Comparison of ENCODE assay signal across 9 cellular contexts in genomic region chrX:133838761-133839676, GRCh38.
DNase-seq lines count a peak whose midpoint lies in the region; ATAC-seq and TF ChIP-seq lines count a peak whose summit lies in the region.
"Had no signal": no experiment of that assay in that cellular context is flagged by ENCODE, and none has a peak within 500 bp of the region (broad histone marks: within the 10 kb centered on the region; RNA-seq: fewer than 3 reads in every experiment).

No MANE protein-coding gene starts in this region.

- no peak overlapping the region for H3K4me3 Mint-ChIP-seq in activated CD4-positive, alpha-beta T cell treated with anti-CD3 and anti-CD28 coated beads for 36 hours
- H3K4me3 Mint-ChIP-seq in activated CD4-positive, alpha-beta memory T cell treated with anti-CD3 and anti-CD28 coated beads, Interleukin-2, amount 10 ng/mL, durations not matched to agents 7 days and 5 days: no peak overlapping the region
- no peak overlapping the region for H3K4me3 Mint-ChIP-seq in glutamatergic neuron (ENCODE audit: unreplicated experiment)
- H3K4me3 Mint-ChIP-seq: stimulated activated naive CD8-positive, alpha-beta T cell treated with anti-CD3 and anti-CD28 coated beads, Interleukin-15, Interleukin-2, amounts not matched to agents 100 ng/mL and 50 ng/mL, for 24 hours had no signal

- H3K27me3 Mint-ChIP-seq in activated CD4-positive, alpha-beta T cell treated with anti-CD3 and anti-CD28 coated beads for 36 hours: no peaks in the 10 kb centered on the region
- no peaks in the 10 kb centered on the region for H3K27me3 Mint-ChIP-seq in activated CD4-positive, alpha-beta memory T cell treated with anti-CD3 and anti-CD28 coated beads, Interleukin-2, amount 10 ng/mL, durations not matched to agents 7 days and 5 days
- H3K27me3 Mint-ChIP-seq in glutamatergic neuron (ENCODE audit: unreplicated experiment): no peaks in the 10 kb centered on the region
- H3K27me3 Mint-ChIP-seq: stimulated activated naive CD8-positive, alpha-beta T cell treated with anti-CD3 and anti-CD28 coated beads, Interleukin-15, Interleukin-2, amounts not matched to agents 100 ng/mL and 50 ng/mL, for 24 hours had no signal

- peak; percentile 65 for TF ChIP-seq CTCF in glutamatergic neuron (IDR thresholded peaks at IDR 0.05; ENCODE audit: partially characterized antibody, unreplicated experiment)

- intact Hi-C loops in activated CD4-positive, alpha-beta T cell treated with anti-CD3 and anti-CD28 coated beads for 36 hours (cut with DNase I, micrococcal nuclease): loop anchor here in 1 of 2 experiments (5.0 kb wide), 1 partner anchor 47 kb away; no protein-coding TSS in a partner anchor

- no peaks in the 10 kb centered on the region for H3K4me1 Mint-ChIP-seq in activated CD4-positive, alpha-beta T cell treated with anti-CD3 and anti-CD28 coated beads for 36 hours
- no peaks in the 10 kb centered on the region for H3K4me1 Mint-ChIP-seq in activated CD4-positive, alpha-beta memory T cell treated with anti-CD3 and anti-CD28 coated beads, Interleukin-2, amount 10 ng/mL, durations not matched to agents 7 days and 5 days
- H3K4me1 Mint-ChIP-seq in glutamatergic neuron (ENCODE audit: low read depth, unreplicated experiment): no peaks in the 10 kb centered on the region

- CTCF ChIA-PET in activated CD4-positive, alpha-beta T cell treated with anti-CD3 and anti-CD28 coated beads for 36 hours (lab: Charles Lee): interaction anchor here (0.6 to 1.4 kb wide), 7 partner anchors 8 to 348 kb away, joined by 3 to 5 read pairs (median 3); no protein-coding TSS in a partner anchor
- CTCF ChIA-PET in activated CD4-positive, alpha-beta memory T cell treated with anti-CD3 and anti-CD28 coated beads, Interleukin-2, amount 10 ng/mL, durations not matched to agents 7 days and 5 days (lab: Charles Lee): interaction anchor here (0.8 to 2.6 kb wide), 4 partner anchors 11 to 120 kb away, joined by 3 to 6 read pairs (median 4); no protein-coding TSS in a partner anchor

- peak; percentile 22 for DNase-seq in activated CD4-positive, alpha-beta T cell treated with anti-CD3 and anti-CD28 coated beads for 36 hours
- DNase-seq in activated CD4-positive, alpha-beta T cell treated with anti-CD3 and anti-CD28 coated beads for 1 hour: no peak
- DNase-seq in Kasumi-1 (lab: John Stamatoyannopoulos, UW) (peak; percentile 11 to 29), glutamatergic neuron (peak; percentile 26)
- DNase-seq in activated CD4-positive, alpha-beta memory T cell treated with anti-CD3 and anti-CD28 coated beads, Interleukin-2, amount 10 ng/mL, durations not matched to agents 7 days and 5 days: peak; percentile 15
- DNase-seq in stimulated activated CD4-positive, alpha-beta T cell treated with anti-CD3 and anti-CD28 coated beads, Interleukin-2, amount 100 ng/mL, for 24 hours: peak; percentile 7 to 30

- POLR2A ChIA-PET in activated CD4-positive, alpha-beta T cell treated with anti-CD3 and anti-CD28 coated beads for 36 hours (lab: Charles Lee): no interaction called here
- POLR2A ChIA-PET in activated CD4-positive, alpha-beta memory T cell treated with anti-CD3 and anti-CD28 coated beads, Interleukin-2, amount 10 ng/mL, durations not matched to agents 7 days and 5 days (lab: Charles Lee): no interaction called here

- no peaks in the 10 kb centered on the region for H3K36me3 Mint-ChIP-seq in activated CD4-positive, alpha-beta T cell treated with anti-CD3 and anti-CD28 coated beads for 36 hours (ENCODE audit: low read depth)
- no peaks in the 10 kb centered on the region for H3K36me3 Mint-ChIP-seq in activated CD4-positive, alpha-beta memory T cell treated with anti-CD3 and anti-CD28 coated beads, Interleukin-2, amount 10 ng/mL, durations not matched to agents 7 days and 5 days (ENCODE audit: low read depth)
- no peaks in the 10 kb centered on the region for H3K36me3 Mint-ChIP-seq in glutamatergic neuron (ENCODE audit: unreplicated experiment)

- H3K27ac Mint-ChIP-seq in activated CD4-positive, alpha-beta T cell treated with anti-CD3 and anti-CD28 coated beads for 36 hours: no peak overlapping the region
- no peak overlapping the region for H3K27ac Mint-ChIP-seq in activated CD4-positive, alpha-beta memory T cell treated with anti-CD3 and anti-CD28 coated beads, Interleukin-2, amount 10 ng/mL, durations not matched to agents 7 days and 5 days
- no peak overlapping the region for H3K27ac Mint-ChIP-seq in glutamatergic neuron (ENCODE audit: unreplicated experiment)
- H3K27ac Mint-ChIP-seq: stimulated activated naive CD8-positive, alpha-beta T cell treated with anti-CD3 and anti-CD28 coated beads, Interleukin-15, Interleukin-2, amounts not matched to agents 100 ng/mL and 50 ng/mL, for 24 hours had no signal

- H3K9me3 Mint-ChIP-seq in activated CD4-positive, alpha-beta T cell treated with anti-CD3 and anti-CD28 coated beads for 36 hours (ENCODE audit: low read depth): no peaks in the 10 kb centered on the region
- no peaks in the 10 kb centered on the region for H3K9me3 Mint-ChIP-seq in activated CD4-positive, alpha-beta memory T cell treated with anti-CD3 and anti-CD28 coated beads, Interleukin-2, amount 10 ng/mL, durations not matched to agents 7 days and 5 days
- no peaks in the 10 kb centered on the region for H3K9me3 Mint-ChIP-seq in glutamatergic neuron (ENCODE audit: unreplicated experiment)
- H3K9me3 Mint-ChIP-seq: stimulated activated naive CD8-positive, alpha-beta T cell treated with anti-CD3 and anti-CD28 coated beads, Interleukin-15, Interleukin-2, amounts not matched to agents 100 ng/mL and 50 ng/mL, for 24 hours had no signal

- no peak for ATAC-seq in activated CD4-positive, alpha-beta T cell treated with anti-CD3 and anti-CD28 coated beads for 36 hours
- ATAC-seq in HG03025 (IDR thresholded peaks at IDR 0.05; ENCODE audit: low FRiP score, unreplicated experiment): no peak
- no peak for ATAC-seq in GM21526 (IDR thresholded peaks at IDR 0.05; ENCODE audit: low FRiP score, unreplicated experiment)
